ENCODE assay signal across 19 cellular contexts in the genomic region with DNA sequence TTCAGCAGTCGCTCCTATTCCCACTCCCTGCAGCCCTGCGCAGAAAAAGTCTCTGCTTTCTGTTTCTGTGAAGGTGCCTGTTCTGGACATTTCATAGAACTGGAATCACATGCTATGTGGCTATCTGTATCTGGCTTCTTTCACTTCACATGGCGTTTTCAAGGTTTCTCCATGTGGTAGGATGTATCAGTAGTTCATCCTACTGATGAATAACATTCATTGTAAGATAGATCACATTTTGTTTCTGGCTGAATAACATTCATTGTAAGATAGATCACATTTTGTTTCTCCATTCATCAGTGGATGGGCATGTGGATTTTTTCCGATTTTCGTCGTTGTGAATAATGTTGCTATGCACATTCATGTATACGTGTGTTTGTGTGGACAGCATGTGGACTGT. TPM values are rescaled to one million over a fixed set of nuclear protein-coding genes. Genes with fewer than 3 reads are reported as not detected.
A peak's percentile ranks its signal among the peaks of the same experiment; 100 is the strongest.
DNase-seq lines count a peak whose midpoint lies in the region; ATAC-seq and TF ChIP-seq lines count a peak whose summit lies in the region.
"Had no signal": no experiment of that assay in that cellular context is flagged by ENCODE, and none has a peak within 500 bp of the region (broad histone marks: within the 10 kb centered on the region; RNA-seq: fewer than 3 reads in every experiment).

No MANE protein-coding gene starts in this region.

- TF ChIP-seq CTCF in colonic mucosa (IDR thresholded peaks at IDR 0.05): no peak

- ATAC-seq in activated CD8-positive, alpha-beta memory T cell treated with anti-CD3 and anti-CD28 coated beads, Interleukin-2, amount 10 ng/mL, durations not matched to agents 7 days and 5 days: no peak
- ATAC-seq: CD8-positive, alpha-beta T cell had no signal

- H3K4me1 Mint-ChIP-seq in activated CD8-positive, alpha-beta memory T cell treated with anti-CD3 and anti-CD28 coated beads, Interleukin-2, amount 10 ng/mL, durations not matched to agents 7 days and 5 days: no peaks in the 10 kb centered on the region
- H3K4me1 Mint-ChIP-seq: B cell; CD4-positive, CD25-positive, alpha-beta regulatory T cell had no signal

- no peak overlapping the region for H3K27ac Mint-ChIP-seq in activated CD8-positive, alpha-beta memory T cell treated with anti-CD3 and anti-CD28 coated beads, Interleukin-2, amount 10 ng/mL, durations not matched to agents 7 days and 5 days
- H3K27ac Mint-ChIP-seq: B cell; CD8-positive, alpha-beta T cell; HFFc6 had no signal

- no peaks in the 10 kb centered on the region for H3K27me3 ChIP-seq in colonic mucosa
- H3K27me3 ChIP-seq: BLaER1 had no signal

- no peaks in the 10 kb centered on the region for H3K36me3 Mint-ChIP-seq in activated CD8-positive, alpha-beta memory T cell treated with anti-CD3 and anti-CD28 coated beads, Interleukin-2, amount 10 ng/mL, durations not matched to agents 7 days and 5 days
- H3K36me3 Mint-ChIP-seq: CD4-positive, CD25-positive, alpha-beta regulatory T cell; CD8-positive, alpha-beta T cell had no signal

- no peak overlapping the region for H3K4me3 ChIP-seq in colonic mucosa
- H3K4me3 ChIP-seq: BLaER1, HAP-1 had no signal

- H3K4me3 Mint-ChIP-seq in activated CD8-positive, alpha-beta memory T cell treated with anti-CD3 and anti-CD28 coated beads, Interleukin-2, amount 10 ng/mL, durations not matched to agents 7 days and 5 days: no peak overlapping the region
- H3K4me3 Mint-ChIP-seq: B cell; CD4-positive, CD25-positive, alpha-beta regulatory T cell; CD8-positive, alpha-beta T cell; HFFc6 had no signal

- H3K4me1 ChIP-seq in colonic mucosa: no peaks in the 10 kb centered on the region
- H3K4me1 ChIP-seq: BLaER1 had no signal

- CTCF ChIA-PET in activated CD8-positive, alpha-beta memory T cell treated with anti-CD3 and anti-CD28 coated beads, Interleukin-2, amount 10 ng/mL, durations not matched to agents 7 days and 5 days (lab: Charles Lee): no interaction called here

- no peaks in the 10 kb centered on the region for H3K9me3 Mint-ChIP-seq in activated CD8-positive, alpha-beta memory T cell treated with anti-CD3 and anti-CD28 coated beads, Interleukin-2, amount 10 ng/mL, durations not matched to agents 7 days and 5 days (ENCODE audit: low read depth)
- H3K9me3 Mint-ChIP-seq: CD8-positive, alpha-beta T cell; HFFc6 had no signal

- H3K27ac ChIP-seq in colonic mucosa: no peak overlapping the region
- H3K27ac ChIP-seq: BLaER1, C4-2B had no signal

- no peak overlapping the region for H3K9ac ChIP-seq in colonic mucosa (ENCODE audit: low read depth in 2 of 2, low read length in 2 of 2)
- H3K9ac ChIP-seq: BLaER1 had no signal

- H3K36me3 ChIP-seq in colonic mucosa: no peaks in the 10 kb centered on the region
- H3K36me3 ChIP-seq: BLaER1, HAP-1 had no signal

- no peaks in the 10 kb centered on the region for H3K27me3 Mint-ChIP-seq in activated CD8-positive, alpha-beta memory T cell treated with anti-CD3 and anti-CD28 coated beads, Interleukin-2, amount 10 ng/mL, durations not matched to agents 7 days and 5 days

- in situ Hi-C loops in SK-MEL-5 (cut with HindIII; ENCODE audit: low pct_unique_long_range_greater_than_20kb, low sequenced_read_pairs): loop anchor here (25.0 kb wide), 1 partner anchor 489 kb away; a partner anchor contains a TSS

- intact Hi-C loops in colonic mucosa (cut with DNase I): no loop called here

- H3K9me3 ChIP-seq in colonic mucosa: no peaks in the 10 kb centered on the region
- H3K9me3 ChIP-seq: HAP-1 had no signal

- DNase-seq in SK-MEL-5 (ENCODE audit: low read depth, low spot score): peak; percentile 87
- peak; percentile 31 for DNase-seq in globus pallidus (ENCODE audit: low spot score)
- DNase-seq in pons (ENCODE audit: low spot score): peak; percentile 46
- no peak for DNase-seq in activated CD8-positive, alpha-beta memory T cell treated with anti-CD3 and anti-CD28 coated beads, Interleukin-2, amount 10 ng/mL, durations not matched to agents 7 days and 5 days
- DNase-seq in colonic mucosa: no peak
- no peak for DNase-seq in AG08395 (ENCODE audit: low spot score)
- DNase-seq in activated gamma-delta T cell (lab: John Stamatoyannopoulos, UW): no peak
- DNase-seq: Calu3; CD4-positive, CD25-positive, alpha-beta regulatory T cell; CD8-positive, alpha-beta T cell; DMS53; DMS79 treated with DMSO at 0.1 percent for 48 hours; GF-D8; GOT3; HFFc6 had no signal

RNA-seq across cellular contexts. Expression of a gene that starts 44.5 kb away (rescaled TPM):
- total RNA-seq in SK-MEL-5 (2014; rRNA removed; shearing (Covaris generic)): 10.4 and 12.5 TPM in 2 replicates
- polyA plus RNA-seq in SK-MEL-5 (2015; cell fraction: cytosol; rRNA removed): 10.8 and 13.6 TPM in 2 replicates
- 40.8 and 43.4 TPM in 2 replicates for polyA plus RNA-seq in SK-MEL-5 (2015; cell fraction: nucleus; rRNA removed)
- total RNA-seq in activated CD8-positive, alpha-beta memory T cell treated with anti-CD3 and anti-CD28 coated beads, Interleukin-2, amount 10 ng/mL, durations not matched to agents 7 days and 5 days: not detected
- total RNA-seq in colonic mucosa: 1 to 10 TPM; 6.2 to 7.0 TPM

Comparison
In these comparisons a context has a peak if more than half of its experiments do, and no peak if none do; other contexts are left out.
1. DNase-seq: peak in SK-MEL-5 (single experiment), globus pallidus (single experiment) and pons (single experiment); none in activated CD8-positive, alpha-beta memory T cell treated with anti-CD3 and anti-CD28 coated beads, Interleukin-2, amount 10 ng/mL, durations not matched to agents 7 days and 5 days (single experiment), colonic mucosa (single experiment), AG08395 (single experiment) and activated gamma-delta T cell (single experiment).
2. RNA of a gene that starts 44.5 kb away (total RNA-seq): 10.4 to 12.5 TPM in SK-MEL-5 and 6.2 to 7.0 TPM in colonic mucosa; not detected in activated CD8-positive, alpha-beta memory T cell treated with anti-CD3 and anti-CD28 coated beads, Interleukin-2, amount 10 ng/mL, durations not matched to agents 7 days and 5 days; every median in the first group is over 4 times any median in the second.